ENCODE assay signal across 15 cellular contexts in the genomic region with DNA sequence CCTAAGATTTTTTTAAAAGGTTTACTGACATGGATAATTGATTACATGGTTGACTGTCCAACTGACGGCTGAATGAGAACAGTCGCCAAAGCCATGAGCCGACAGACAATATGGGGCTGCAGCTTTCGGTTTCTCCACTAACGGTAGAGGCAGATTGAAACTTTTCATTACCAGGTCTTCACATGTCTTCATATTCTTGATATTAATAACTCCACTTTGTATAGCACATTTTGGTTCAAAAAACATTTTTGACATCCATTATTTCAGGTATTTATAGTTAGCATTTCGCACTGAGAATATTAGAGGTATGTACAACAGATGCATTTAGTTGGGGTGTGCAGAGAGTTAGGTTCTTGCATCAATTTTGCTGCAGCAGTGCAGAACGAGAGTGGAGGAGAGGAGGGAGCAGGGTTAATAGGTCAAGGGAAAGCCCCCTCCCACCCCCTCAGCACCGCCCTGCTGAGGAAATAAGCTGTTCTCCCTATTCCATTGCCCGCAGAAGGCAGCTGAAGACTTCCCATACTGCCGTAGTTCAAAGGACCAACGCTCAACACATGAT.
A peak's percentile ranks its signal among the peaks of the same experiment; 100 is the strongest.
DNase-seq lines count a peak whose midpoint lies in the region; ATAC-seq and TF ChIP-seq lines count a peak whose summit lies in the region.
"Had no signal": no experiment of that assay in that cellular context is flagged by ENCODE, and none has a peak within 500 bp of the region (broad histone marks: within the 10 kb centered on the region; RNA-seq: fewer than 3 reads in every experiment).

No MANE protein-coding gene starts in this region.

- no peaks in the 10 kb centered on the region for H3K9me2 ChIP-seq in OCI-LY7 (ENCODE audit: insufficient read depth, low read length)

- DNase-seq in astrocyte of the hippocampus (ENCODE audit: low read depth, low spot score) (peak; percentile 69), chondrocyte (ENCODE audit: low spot score) (no peak), NOMO-1 (lab: John Stamatoyannopoulos, UW; ENCODE audit: unreplicated experiment in 2 of 2) (no peak), OCI-LY7 (ENCODE audit: low spot score) (no peak)
- DNase-seq: cerebellar nuclear complex, left colon, NCI-H2081, NCI-H82, SIG-M5, sigmoid colon, stomach had no signal

- ATAC-seq in GM18520 (IDR thresholded peaks at IDR 0.05; ENCODE audit: unreplicated experiment) (peak; percentile 26), HG02938 (IDR thresholded peaks at IDR 0.05; ENCODE audit: unreplicated experiment) (peak; percentile 46), GM18511 (IDR thresholded peaks at IDR 0.05; ENCODE audit: unreplicated experiment) (no peak)
- ATAC-seq: left colon had no signal

- intact Hi-C loops in OCI-LY7 (cut with micrococcal nuclease; ENCODE audit: unreplicated experiment), result no loop called here

- H3K4me2 ChIP-seq in skeletal muscle satellite cell (ENCODE audit: low read length), result peak overlapping the region; percentile 51
- no peak overlapping the region for H3K4me2 ChIP-seq in OCI-LY7 (ENCODE audit: low read length)

- H3K4me3 ChIP-seq in skeletal muscle satellite cell (ENCODE audit: low read length), result peak overlapping the region; percentile 15
- no peak overlapping the region for H3K4me3 ChIP-seq in OCI-LY7 (ENCODE audit: low read depth, low read length, poor library complexity, severe bottlenecking)
- H3K4me3 ChIP-seq: sigmoid colon, stomach had no signal

- CTCF ChIA-PET in OCI-LY7 (lab: Charles Lee; ENCODE audit: unreplicated experiment), result no interaction called here

- peaks cover 5% of the 10 kb centered on the region for H3K9me3 Mint-ChIP-seq in chondrocyte (ENCODE audit: low read depth)

- H3K27ac ChIP-seq in OCI-LY7 (ENCODE audit: low read depth, low read length, poor library complexity, severe bottlenecking), result no peak overlapping the region
- H3K27ac ChIP-seq: sigmoid colon, stomach had no signal

- no peak overlapping the region for H2AFZ ChIP-seq in OCI-LY7 (ENCODE audit: low read length)

- no peak overlapping the region for H3K9ac ChIP-seq in skeletal muscle satellite cell (ENCODE audit: low read depth, low read length)

- no peaks in the 10 kb centered on the region for H3K36me3 Mint-ChIP-seq in chondrocyte (ENCODE audit: low read depth)

- H3K4me1 ChIP-seq in skeletal muscle satellite cell (ENCODE audit: control insufficient read depth, insufficient read depth, low read length) (peaks cover 36% of the 10 kb centered on the region), OCI-LY7 (ENCODE audit: insufficient read depth, low read length, poor library complexity, severe bottlenecking) (no peaks in the 10 kb centered on the region)

- H3K4me3 Mint-ChIP-seq in chondrocyte (ENCODE audit: unreplicated experiment), result no peak overlapping the region

- no peak for TF ChIP-seq CTCF in chondrocyte (IDR thresholded peaks at IDR 0.05)
- no peak for TF ChIP-seq CTCF in OCI-LY7 (conservative IDR thresholded peaks at IDR 0.05; ENCODE audit: low read length)

- no peaks in the 10 kb centered on the region for H3K36me3 ChIP-seq in skeletal muscle satellite cell (ENCODE audit: insufficient read depth, low read length)
- H3K36me3 ChIP-seq in OCI-LY7 (ENCODE audit: insufficient read depth, low read length), result no peaks in the 10 kb centered on the region
- H3K36me3 ChIP-seq: sigmoid colon, stomach had no signal

- no peaks in the 10 kb centered on the region for H4K20me1 ChIP-seq in OCI-LY7 (ENCODE audit: insufficient read depth, low read length)

- no peaks in the 10 kb centered on the region for H3K79me2 ChIP-seq in OCI-LY7 (ENCODE audit: insufficient read depth, low read depth, low read length)

- peaks cover 34% of the 10 kb centered on the region for H3K4me1 Mint-ChIP-seq in chondrocyte (ENCODE audit: low read depth)

- H3K27me3 Mint-ChIP-seq in chondrocyte (ENCODE audit: low read depth), result no peaks in the 10 kb centered on the region

- POLR2A ChIA-PET in OCI-LY7 (lab: Charles Lee), result no interaction called here

- H3K27me3 ChIP-seq in skeletal muscle satellite cell (ENCODE audit: control insufficient read depth, insufficient read depth, low read length), result no peaks in the 10 kb centered on the region
- H3K27me3 ChIP-seq: sigmoid colon, stomach had no signal

- no TSS peak for BruUV-seq in OCI-LY7 (replicated peaks; lab: Mats Ljungman, UMichigan)

- H3K9me3 ChIP-seq in skeletal muscle satellite cell (replicated peaks; ENCODE audit: low read length), result no peaks in the 10 kb centered on the region
- no peaks in the 10 kb centered on the region for H3K9me3 ChIP-seq in OCI-LY7 (ENCODE audit: low read length)
- H3K9me3 ChIP-seq: sigmoid colon, stomach had no signal

- no peak overlapping the region for H3K27ac Mint-ChIP-seq in chondrocyte (ENCODE audit: unreplicated experiment)
